ENCODE assay signal across 1 cellular context in genomic region chr2:57396364-57397098, GRCh38.
TF ChIP-seq lines count a peak whose summit lies in the region.

No MANE protein-coding gene starts in this region.

TF ChIP-seq in WTC11, 78 proteins besides CTCF, POLR2A, EP300 and RAD21 (continued from another document):
- no peak for TF ChIP-seq CDX4 (CRISPR knock-in tag; IDR thresholded peaks at IDR 0.05; ENCODE audit: borderline replicate concordance)
